ENCODE assay signal across 1 cellular context in genomic region chr1:208243851-208244583, GRCh38.
A peak's percentile ranks its signal among the peaks of the same experiment; 100 is the strongest.
TF ChIP-seq lines count a peak whose summit lies in the region.

A gene with protein sequence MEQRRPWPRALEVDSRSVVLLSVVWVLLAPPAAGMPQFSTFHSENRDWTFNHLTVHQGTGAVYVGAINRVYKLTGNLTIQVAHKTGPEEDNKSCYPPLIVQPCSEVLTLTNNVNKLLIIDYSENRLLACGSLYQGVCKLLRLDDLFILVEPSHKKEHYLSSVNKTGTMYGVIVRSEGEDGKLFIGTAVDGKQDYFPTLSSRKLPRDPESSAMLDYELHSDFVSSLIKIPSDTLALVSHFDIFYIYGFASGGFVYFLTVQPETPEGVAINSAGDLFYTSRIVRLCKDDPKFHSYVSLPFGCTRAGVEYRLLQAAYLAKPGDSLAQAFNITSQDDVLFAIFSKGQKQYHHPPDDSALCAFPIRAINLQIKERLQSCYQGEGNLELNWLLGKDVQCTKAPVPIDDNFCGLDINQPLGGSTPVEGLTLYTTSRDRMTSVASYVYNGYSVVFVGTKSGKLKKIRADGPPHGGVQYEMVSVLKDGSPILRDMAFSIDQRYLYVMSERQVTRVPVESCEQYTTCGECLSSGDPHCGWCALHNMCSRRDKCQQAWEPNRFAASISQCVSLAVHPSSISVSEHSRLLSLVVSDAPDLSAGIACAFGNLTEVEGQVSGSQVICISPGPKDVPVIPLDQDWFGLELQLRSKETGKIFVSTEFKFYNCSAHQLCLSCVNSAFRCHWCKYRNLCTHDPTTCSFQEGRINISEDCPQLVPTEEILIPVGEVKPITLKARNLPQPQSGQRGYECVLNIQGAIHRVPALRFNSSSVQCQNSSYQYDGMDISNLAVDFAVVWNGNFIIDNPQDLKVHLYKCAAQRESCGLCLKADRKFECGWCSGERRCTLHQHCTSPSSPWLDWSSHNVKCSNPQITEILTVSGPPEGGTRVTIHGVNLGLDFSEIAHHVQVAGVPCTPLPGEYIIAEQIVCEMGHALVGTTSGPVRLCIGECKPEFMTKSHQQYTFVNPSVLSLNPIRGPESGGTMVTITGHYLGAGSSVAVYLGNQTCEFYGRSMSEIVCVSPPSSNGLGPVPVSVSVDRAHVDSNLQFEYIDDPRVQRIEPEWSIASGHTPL (N-terminal part only) (minus strand): TSS chr1:208244384. CDS start chr1:208217922, 26,462 bp downstream.

TF ChIP-seq in SK-N-SH, 30 proteins besides CTCF, POLR2A, EP300 and RAD21 (continued from another document):
- TF ChIP-seq REST (IDR thresholded peaks at IDR 0.05; ENCODE audit: low read depth, low read length) (0 out of 2 replicates have a peak, but pooled peaks have one; percentile 10), ELF1 (IDR thresholded peaks at IDR 0.05) (no peak), TCF12 (IDR thresholded peaks at IDR 0.05) (peak; percentile 17; the same call in 1 of the 2 replicates), POLR2AphosphoS5 (IDR thresholded peaks at IDR 0.05; ENCODE audit: low read depth, low read length) (no peak), JUND (IDR thresholded peaks at IDR 0.05) (no peak), TEAD4 (IDR thresholded peaks at IDR 0.05; ENCODE audit: borderline replicate concordance, insufficient read depth) (no peak; the same call in 1 of the 2 replicates), NFIC (IDR thresholded peaks at IDR 0.05; ENCODE audit: borderline replicate concordance) (no peak; the same call in 1 of the 2 replicates), CHD2 (IDR thresholded peaks at IDR 0.05; ENCODE audit: low read length, partially characterized antibody) (peak; percentile 11), YY1 (IDR thresholded peaks at IDR 0.05; ENCODE audit: low read depth) (no peak), USF1 (IDR thresholded peaks at IDR 0.05; ENCODE audit: borderline replicate concordance, low read depth) (no peak), FOXJ3 (CRISPR knock-in tag; IDR thresholded peaks at IDR 0.05) (no peak), NRF1 (IDR thresholded peaks at IDR 0.05; ENCODE audit: low read depth, low read length) (no peak), MEF2A (IDR thresholded peaks at IDR 0.05; ENCODE audit: borderline replicate concordance, low read depth) (no peak), EZH2phosphoT487 (IDR thresholded peaks at IDR 0.05; ENCODE audit: borderline replicate concordance, low read depth) (no peak), SIN3A (IDR thresholded peaks at IDR 0.05; ENCODE audit: borderline replicate concordance, low read depth, low read length) (no peak), FOXM1 (IDR thresholded peaks at IDR 0.05; ENCODE audit: low read depth) (no peak), SMC3 (IDR thresholded peaks at IDR 0.05; ENCODE audit: low read depth, low read length) (peak; percentile 2; the same call in 1 of the 2 replicates)
- TF ChIP-seq, protein P1, sequence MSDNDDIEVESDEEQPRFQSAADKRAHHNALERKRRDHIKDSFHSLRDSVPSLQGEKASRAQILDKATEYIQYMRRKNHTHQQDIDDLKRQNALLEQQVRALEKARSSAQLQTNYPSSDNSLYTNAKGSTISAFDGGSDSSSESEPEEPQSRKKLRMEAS (IDR thresholded peaks at IDR 0.05; ENCODE audit: low read depth) = 0 out of 2 replicates have a peak, but pooled peaks have one; percentile 18
